ENCODE assay signal across 16 cellular contexts in the genomic region with DNA sequence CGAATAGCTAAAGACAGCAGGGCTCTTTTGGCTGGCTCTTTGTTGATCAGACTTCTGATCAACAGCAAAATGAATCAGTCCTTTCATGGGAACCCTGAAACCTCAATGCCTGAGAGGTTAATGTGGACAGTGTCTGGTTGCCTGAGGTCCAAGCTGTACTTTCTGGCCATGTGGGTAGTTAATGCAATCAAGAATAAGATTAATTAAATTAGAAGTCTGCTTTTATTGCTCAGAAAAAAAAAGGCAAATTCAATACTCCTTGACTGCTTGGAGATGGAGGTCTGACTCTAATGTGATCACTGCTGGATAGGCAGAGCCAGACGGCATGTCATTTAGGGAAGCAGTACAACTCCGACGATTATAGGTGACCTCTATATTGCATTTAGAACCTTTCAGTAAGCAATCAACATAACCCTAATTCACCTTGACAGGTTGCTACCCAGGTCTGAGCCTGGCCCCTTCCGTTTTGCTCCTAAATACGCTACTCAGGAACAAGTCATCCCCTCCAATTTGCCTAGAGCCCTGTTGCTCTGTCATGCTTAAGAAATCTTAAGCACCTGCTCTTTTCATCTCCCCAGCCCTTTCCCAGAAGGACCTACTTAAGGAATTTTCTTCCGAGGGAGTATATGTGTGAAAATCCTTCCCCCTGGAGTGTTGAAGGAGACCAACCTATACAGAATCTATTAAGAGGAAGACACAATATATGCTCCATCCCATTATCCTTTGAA.
"Had no signal": no experiment of that assay in that cellular context is flagged by ENCODE, and none has a peak within 500 bp of the region (broad histone marks: within the 10 kb centered on the region; RNA-seq: fewer than 3 reads in every experiment).

No MANE protein-coding gene starts in this region.

- H3K27ac Mint-ChIP-seq: activated CD8-positive, alpha-beta T cell treated with anti-CD3 and anti-CD28 coated beads, Interleukin-2, amount 10 ng/mL, durations not matched to agents 7 days and 5 days; activated naive CD4-positive, alpha-beta T cell treated with anti-CD3 and anti-CD28 coated beads, Interleukin-2, amount 50 U/mL, for 72 hours; activated T-helper 17 cell treated with anti-CD3 and anti-CD28 coated beads, Interleukin-2, amount 50 U/mL, for 72 hours; brain; naive B cell; stimulated activated naive B cell treated with anti-CD40 and anti-IgM and Interleukin-4, amounts not matched to agents 10 μg/mL and 1 μg/mL and 100 μg/mL, for 72 hours had no signal

- H3K4me3 Mint-ChIP-seq: activated CD8-positive, alpha-beta T cell treated with anti-CD3 and anti-CD28 coated beads, Interleukin-2, amount 10 ng/mL, durations not matched to agents 7 days and 5 days; activated T-helper 17 cell treated with anti-CD3 and anti-CD28 coated beads, Interleukin-2, amount 50 U/mL, for 72 hours; brain; naive B cell; stimulated activated naive B cell treated with anti-CD40 and anti-IgM and Interleukin-4, amounts not matched to agents 10 μg/mL and 1 μg/mL and 100 μg/mL, for 72 hours had no signal

- H3K4me1 Mint-ChIP-seq: activated T-helper 17 cell treated with anti-CD3 and anti-CD28 coated beads, Interleukin-2, amount 50 U/mL, for 72 hours; naive B cell; stimulated activated naive B cell treated with anti-CD40 and anti-IgM and Interleukin-4, amounts not matched to agents 10 μg/mL and 1 μg/mL and 100 μg/mL, for 72 hours had no signal

- DNase-seq: activated CD4-positive, alpha-beta T cell treated with anti-CD3 and anti-CD28 coated beads, Interleukin-2, amount 50 U/mL, for 1 hour; activated CD4-positive, CD25-positive, alpha-beta regulatory T cell treated with anti-CD3 and anti-CD28 coated beads, Interleukin-2, amount 50 U/mL, for 72 hours; activated CD8-positive, alpha-beta T cell treated with anti-CD3 and anti-CD28 coated beads, Interleukin-2, amount 10 ng/mL, durations not matched to agents 7 days and 5 days; aorta; lower lobe of right lung; naive B cell; occipital lobe; posterior cingulate gyrus; sigmoid colon; stimulated activated CD4-positive, alpha-beta T cell treated with anti-CD3 and anti-CD28 coated beads, Interleukin-15, amount 100 ng/mL, for 24 hours; stimulated activated naive B cell treated with anti-CD40 and anti-IgM and Interleukin-4, amounts not matched to agents 10 μg/mL and 1 μg/mL and 100 μg/mL, for 72 hours; uterus had no signal

- ATAC-seq: activated CD8-positive, alpha-beta T cell treated with anti-CD3 and anti-CD28 coated beads, Interleukin-2, amount 10 ng/mL, durations not matched to agents 7 days and 5 days; activated naive CD4-positive, alpha-beta T cell treated with anti-CD3 and anti-CD28 coated beads, Interleukin-2, amount 50 U/mL, for 72 hours; activated T-helper 17 cell treated with anti-CD3 and anti-CD28 coated beads, Interleukin-2, amount 50 U/mL, for 72 hours; foreskin keratinocyte; lower lobe of right lung; stimulated activated naive B cell treated with anti-CD40 and anti-IgM and Interleukin-4, amounts not matched to agents 10 μg/mL and 1 μg/mL and 100 μg/mL, for 72 hours had no signal

- H3K9me3 Mint-ChIP-seq: stimulated activated naive B cell treated with anti-CD40 and anti-IgM and Interleukin-4, amounts not matched to agents 10 μg/mL and 1 μg/mL and 100 μg/mL, for 72 hours had no signal

- H3K27me3 Mint-ChIP-seq: activated T-helper 17 cell treated with anti-CD3 and anti-CD28 coated beads, Interleukin-2, amount 50 U/mL, for 72 hours; brain; naive B cell; stimulated activated naive B cell treated with anti-CD40 and anti-IgM and Interleukin-4, amounts not matched to agents 10 μg/mL and 1 μg/mL and 100 μg/mL, for 72 hours had no signal

- H3K36me3 Mint-ChIP-seq: activated naive CD4-positive, alpha-beta T cell treated with anti-CD3 and anti-CD28 coated beads, Interleukin-2, amount 50 U/mL, for 72 hours; brain; naive B cell; stimulated activated naive B cell treated with anti-CD40 and anti-IgM and Interleukin-4, amounts not matched to agents 10 μg/mL and 1 μg/mL and 100 μg/mL, for 72 hours had no signal
